ENCODE assay signal across 9 cellular contexts in the genomic region with DNA sequence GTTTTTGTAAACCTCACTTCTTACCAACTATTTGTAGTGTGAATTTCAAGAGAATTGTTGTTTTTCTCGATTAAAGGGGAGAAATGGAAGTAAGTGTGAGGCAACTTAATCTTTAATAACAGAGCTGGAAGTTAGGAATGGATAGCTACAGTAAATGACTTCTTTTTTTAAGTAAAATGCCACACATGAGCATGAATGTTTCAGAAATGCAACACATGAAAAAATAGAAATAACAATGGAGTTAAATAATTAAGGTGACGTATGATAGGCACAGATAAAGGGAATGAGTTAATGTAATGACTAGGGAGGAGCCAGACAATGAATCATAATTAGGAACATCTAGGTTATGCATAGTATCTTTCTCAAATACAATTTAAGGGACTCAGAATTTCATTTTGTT. TPM values are rescaled to one million over a fixed set of nuclear protein-coding genes. Genes with fewer than 3 reads are reported as not detected.
DNase-seq lines count a peak whose midpoint lies in the region; ATAC-seq, FAIRE-seq and TF ChIP-seq lines count a peak whose summit lies in the region.
"Had no signal": no experiment of that assay in that cellular context is flagged by ENCODE, and none has a peak within 500 bp of the region (broad histone marks: within the 10 kb centered on the region; RNA-seq: fewer than 3 reads in every experiment).

No MANE protein-coding gene starts in this region.

- no peak overlapping the region for H2AK5ac ChIP-seq in IMR-90 (ENCODE audit: low read depth, low read length)

- H3K9me1 ChIP-seq in IMR-90 (ENCODE audit: insufficient read depth, low read length), result no peaks in the 10 kb centered on the region

- H3K9me3 ChIP-seq in IMR-90 (ENCODE audit: control insufficient read depth, insufficient read depth, low read length) (no peaks in the 10 kb centered on the region), GM12878 (replicated peaks; ENCODE audit: control insufficient read depth, insufficient read depth, low read length) (peaks cover 2% of the 10 kb centered on the region; the same call in 1 of the 3 replicates), mucosa of rectum (ENCODE audit: control insufficient read depth in 2 of 2, low read length in 2 of 2) (no peaks in the 10 kb centered on the region)

- ATAC-seq in IMR-90 (ENCODE audit: low read depth) (no peak), GM12878 (no peak), GM21515 (IDR thresholded peaks at IDR 0.05; ENCODE audit: unreplicated experiment) (no peak), HG03521 (IDR thresholded peaks at IDR 0.05; ENCODE audit: unreplicated experiment) (no peak)

- H4K91ac ChIP-seq in IMR-90 (ENCODE audit: insufficient read depth, low read depth, low read length), result no peak overlapping the region

- peaks cover 0 to 1% (median 0%) of the 10 kb centered on the region in 3 donors for H3K27me3 Mint-ChIP-seq in CD14-positive monocyte (ENCODE audit: low read depth in 3 of 3)

- in situ Hi-C loops in IMR-90 (cut with MboI; ENCODE audit: low sequenced_read_pairs) (no loop called here), GM12878 (cut with MboI) (no loop called here)

- no peaks in the 10 kb centered on the region for H3K27me3 ChIP-seq in IMR-90 (ENCODE audit: control insufficient read depth, insufficient read depth, low read length)
- H3K27me3 ChIP-seq in GM12878 (replicated peaks in 1 of 2; ENCODE audit: control insufficient read depth in 2 of 2, insufficient read depth in 2 of 2, low read length in 1 of 2), result no peaks in the 10 kb centered on the region
- H3K27me3 ChIP-seq in mucosa of rectum (ENCODE audit: control insufficient read depth in 2 of 2, insufficient read depth in 2 of 2, low read length in 2 of 2), result no peaks in the 10 kb centered on the region

- H3K4me1 ChIP-seq in IMR-90 (ENCODE audit: control insufficient read depth, insufficient read depth, low read length) (no peaks in the 10 kb centered on the region; the same call in 1 of the 2 replicates), GM12878 (ENCODE audit: control insufficient read depth, insufficient read depth, low read length) (peaks cover 12% of the 10 kb centered on the region), mucosa of rectum (ENCODE audit: control insufficient read depth in 2 of 2, insufficient read depth in 2 of 2, low read length in 2 of 2) (peaks cover 9 to 11% of the 10 kb centered on the region in 2 donors)

- TF ChIP-seq POLR2A in IMR-90 (IDR thresholded peaks at IDR 0.05; ENCODE audit: low read depth, low read length), result no peak
- no peak for TF ChIP-seq POLR2A in GM12878 (IDR thresholded peaks at IDR 0.05; ENCODE audit: low read depth, low read length)

- H3K9me3 Mint-ChIP-seq in CD14-positive monocyte, result no peaks in the 10 kb centered on the region

- RAD21 ChIA-PET in GM12878 (lab: Charles Lee; ENCODE audit: unreplicated experiment), result interaction anchor here (0.7 to 7.3 kb wide), 15 partner anchors 11 to 133 kb away, joined by 3 to 78 read pairs (median 3); a partner anchor contains a TSS

- intact Hi-C loops in CD14-positive monocyte (cut with micrococcal nuclease) (loop anchor here (5.0 to 10.0 kb wide), 2 partner anchors 87 to 110 kb away; no protein-coding TSS in a partner anchor), IMR-90 (cut with micrococcal nuclease) (loop anchor here (10.0 kb wide), 1 partner anchor 180 kb away; no protein-coding TSS in a partner anchor), GM12878 (cut with micrococcal nuclease; ENCODE audit: unreplicated experiment) (loop anchor here (5.0 to 10.0 kb wide), 2 partner anchors 180 to 293 kb away; no protein-coding TSS in a partner anchor)

- H2BK20ac ChIP-seq in IMR-90 (ENCODE audit: low read depth, low read length), result no peak overlapping the region

- no peaks in the 10 kb centered on the region for H4K20me1 ChIP-seq in IMR-90 (ENCODE audit: insufficient read depth, low read length)
- H4K20me1 ChIP-seq in GM12878 (ENCODE audit: control insufficient read depth, insufficient read depth), result no peaks in the 10 kb centered on the region

- H3K79me2 ChIP-seq in GM12878 (ENCODE audit: control insufficient read depth, insufficient read depth, low read length), result peaks cover 80% of the 10 kb centered on the region

- H2BK5ac ChIP-seq in IMR-90 (ENCODE audit: low read depth, low read length, poor library complexity, severe bottlenecking), result peak overlapping the region; percentile 23

- peaks cover 12 to 17% of the 10 kb centered on the region in 2 donors for H3K36me3 Mint-ChIP-seq in CD14-positive monocyte

- H2AK9ac ChIP-seq in IMR-90 (replicated peaks; ENCODE audit: low read depth, low read length, poor library complexity), result no peak overlapping the region

- no peaks in the 10 kb centered on the region for H3K36me3 ChIP-seq in IMR-90 (ENCODE audit: control insufficient read depth, insufficient read depth, low read length)
- H3K36me3 ChIP-seq in GM12878 (ENCODE audit: control insufficient read depth in 2 of 2, insufficient read depth in 2 of 2, low read length in 1 of 2), result peaks cover 0 to 4% of the 10 kb centered on the region in 2 experiments; a peak in 1 of 4 replicates
- no peaks in the 10 kb centered on the region for H3K36me3 ChIP-seq in mucosa of rectum (ENCODE audit: control insufficient read depth in 2 of 2, insufficient read depth in 2 of 2, low read length in 2 of 2)

- H3K56ac ChIP-seq in IMR-90 (ENCODE audit: extremely low read depth, insufficient read depth, low read length), result no peak overlapping the region

- TF ChIP-seq EP300 in GM12878 (IDR thresholded peaks at IDR 0.05; ENCODE audit: borderline replicate concordance in 1 of 2, control insufficient read depth in 1 of 2, low read depth in 2 of 2, low read length in 2 of 2), result no peak

- BruUV-seq in IMR-90 (replicated peaks; lab: Mats Ljungman, UMichigan) (no TSS peak), GM12878 (replicated peaks; lab: Mats Ljungman, UMichigan) (no TSS peak)

- CTCF ChIA-PET in IMR-90 (lab: Yijun Ruan, JAX) (interaction anchor here (0.7 kb wide), 1 partner anchor 44 kb away, joined by 3 read pairs; no protein-coding TSS in a partner anchor), GM12878 (lab: Yijun Ruan, JAX) (interaction anchor here (0.6 to 2.5 kb wide), 6 partner anchors 11 to 114 kb away, joined by 3 to 8 read pairs (median 6); no protein-coding TSS in a partner anchor)

- H2AFZ ChIP-seq in IMR-90 (replicated peaks; ENCODE audit: low read length, poor library complexity) (no peak overlapping the region), GM12878 (ENCODE audit: control insufficient read depth, low read depth, low read length) (no peak overlapping the region)

- H3K27ac Mint-ChIP-seq in CD14-positive monocyte, result peak overlapping the region; percentile 73 to 92 (median 86)

- H3K14ac ChIP-seq in IMR-90 (replicated peaks; ENCODE audit: low read depth, low read length), result no peak overlapping the region

- H3K4me3 Mint-ChIP-seq in CD14-positive monocyte, result peak overlapping the region; percentile 58 to 81

- H3K4ac ChIP-seq in IMR-90 (ENCODE audit: low read depth, low read length), result no peak overlapping the region

- H3K79me1 ChIP-seq in IMR-90 (ENCODE audit: low read depth in 1 of 2, low read length in 2 of 2), result peaks cover 2 to 12% of the 10 kb centered on the region in 2 experiments; a peak in 3 of 4 replicates

- H3K23ac ChIP-seq in IMR-90 (ENCODE audit: low read depth, low read length), result no peak overlapping the region; the same call in 1 of the 2 replicates

- H4K5ac ChIP-seq in IMR-90 (ENCODE audit: low read depth, low read length), result no peak overlapping the region

- H2BK15ac ChIP-seq in IMR-90 (ENCODE audit: low read depth, low read length), result no peak overlapping the region

- H2BK120ac ChIP-seq in IMR-90 (ENCODE audit: low read depth, low read length), result no peak overlapping the region

- no peak overlapping the region for H3K9ac ChIP-seq in IMR-90 (ENCODE audit: low read depth, low read length)
- peak overlapping the region; percentile 90 for H3K9ac ChIP-seq in GM12878 (ENCODE audit: control insufficient read depth, insufficient read depth, low read length)
- peak overlapping the region; percentile 15 to 100 for H3K9ac ChIP-seq in mucosa of rectum (ENCODE audit: low read depth in 1 of 2, low read length in 2 of 2)

- peaks cover 43% of the 10 kb centered on the region for H3K4me1 Mint-ChIP-seq in CD14-positive monocyte

- H3K4me2 ChIP-seq in IMR-90 (ENCODE audit: low read depth, low read length) (peak overlapping the region; percentile 42), GM12878 (ENCODE audit: control insufficient read depth, insufficient read depth) (peak overlapping the region; percentile 66)

- H3K4me3 ChIP-seq in IMR-90 (ENCODE audit: insufficient read depth, low read depth, low read length) (no peak overlapping the region), GM12878 (peak overlapping the region; percentile 69), mucosa of rectum (ENCODE audit: low read length in 2 of 2) (peak overlapping the region; percentile 22 to 83)

- no peak for FAIRE-seq in GM12878 (lab: Jason Lieb, UNC)

- H3K18ac ChIP-seq in IMR-90 (ENCODE audit: low read depth, low read length), result no peak overlapping the region

- H4K8ac ChIP-seq in IMR-90 (ENCODE audit: low read depth in 2 of 2, low read length in 2 of 2), result no peak overlapping the region; a peak in 1 of 4 replicates

- POLR2A ChIA-PET in IMR-90 (lab: Charles Lee; ENCODE audit: unreplicated experiment), result no interaction called here
- POLR2A ChIA-PET in GM12878 (lab: Charles Lee), result interaction anchor here (0.7 to 1.6 kb wide), 4 partner anchors 10 to 45 kb away, joined by 3 to 4 read pairs (median 3); no protein-coding TSS in a partner anchor

- SMC1A ChIA-PET in GM12878 (lab: Charles Lee; ENCODE audit: uncharacterized antibody, unreplicated experiment), result interaction anchor here (0.7 to 11.3 kb wide), 18 partner anchors 9 to 114 kb away, joined by 3 to 112 read pairs (median 4); no protein-coding TSS in a partner anchor

- TF ChIP-seq RAD21 in IMR-90 (IDR thresholded peaks at IDR 0.05; ENCODE audit: low read length), result no peak
- no peak for TF ChIP-seq RAD21 in GM12878 (IDR thresholded peaks at IDR 0.05; ENCODE audit: insufficient read depth, low read depth, low read length)

- no peak overlapping the region for H3K27ac ChIP-seq in IMR-90 (ENCODE audit: insufficient read depth, low read length)
- peak overlapping the region; percentile 56 for H3K27ac ChIP-seq in GM12878 (ENCODE audit: control insufficient read depth, insufficient read depth)
- H3K27ac ChIP-seq in mucosa of rectum (ENCODE audit: low read depth in 2 of 2, low read length in 2 of 2), result peak overlapping the region; percentile 54 to 60

- DNase-seq in CD14-positive monocyte (ENCODE audit: low spot score) (no peak), IMR-90 (peak; percentile 36), GM12878 (ENCODE audit: low read depth, low spot score) (no peak), hepatic stellate cell (ENCODE audit: low spot score) (no peak), globus pallidus (ENCODE audit: low spot score) (no peak)
- DNase-seq: NCI-H2227 treated with DMSO at 0.1 percent for 48 hours had no signal

- no peak for TF ChIP-seq CTCF in CD14-positive monocyte (IDR thresholded peaks at IDR 0.05)
- no peak for TF ChIP-seq CTCF in IMR-90 (conservative IDR thresholded peaks at IDR 0.05; ENCODE audit: low read depth, low read length)
- no peak for TF ChIP-seq CTCF in GM12878 (IDR thresholded peaks at IDR 0.05 in 2 of 3, conservative IDR thresholded peaks at IDR 0.05 in 1 of 3; ENCODE audit: control insufficient read depth in 2 of 3, extremely low read depth in 1 of 3, insufficient read depth in 1 of 3, low read depth in 3 of 3, low read length in 3 of 3)

- WGBS in IMR-90 (ENCODE audit: extremely low coverage in 2 of 2, insufficient read length in 1 of 2), 2 experiments, result no CpG with 5 or more reads among the region's 2 CpGs
- WGBS in GM12878 (ENCODE audit: insufficient coverage, insufficient replicate concordance, low lambda C conversion rate, missing lambda C conversion rate), result 1% methylated on average over 2 of the region's 2 CpGs

- dilution Hi-C loops in IMR-90 (cut with HindIII; ENCODE audit: low sequenced_read_pairs, unreplicated experiment), result no loop called here

RNA-seq across cellular contexts. Expression of a gene that starts 3.4 kb away (rescaled TPM):
- polyA plus RNA-seq in CD14-positive monocyte (10 to 100 TPM; 18.3 to 34.3 TPM), IMR-90 (2012; rRNA removed) (1.2 and 1.3 TPM in 2 replicates), GM12878 (2011; rRNA removed) (27.8 and 35.1 TPM in 2 replicates), GM12878 (2014; fragmentation: Illumina TruSeq; extraction: Trizol) (47.5 and 56.1 TPM in 2 replicates), GM12878 (2014; fragmentation: Nextera tagmentation; extraction: Ambion mirVana) (10 to 100 TPM in 1 of 2 experiments, 1 to 10 TPM in 1; 6.3 to 17.7 TPM), GM12878 (2014; rRNA removed) (20.2 and 25.4 TPM in 2 replicates), GM12878 (2016; fragmentation: Nextera tagmentation; extraction: Ambion mirVana) (10 to 100 TPM; 21.9 to 25.4 TPM)
- total RNA-seq in IMR-90 (2012; rRNA removed) (4.3 and 5.3 TPM in 2 replicates), GM12878 (2014; rRNA removed) (35.5 and 41.1 TPM in 2 replicates), GM12878 (2014; rRNA removed; fragmentation: Illumina TruSeq; extraction: Trizol) (48.9 and 53.0 TPM in 2 replicates), GM12878 (2021) (49.3 and 52.4 TPM in 2 replicates)
- 0.12 and 0.21 TPM in 2 replicates for polyA plus RNA-seq in IMR-90 (2012; cell fraction: cytosol; rRNA removed)
- 0.38 and 3.6 TPM in 2 replicates for polyA plus RNA-seq in IMR-90 (2012; cell fraction: nucleus; rRNA removed; ENCODE audit: low replicate concordance)
- 245 and 256 TPM in 2 replicates for total RNA-seq in GM12878 (2013; cell fraction: nucleolus; rRNA removed)
- 13.0 TPM for polyA plus RNA-seq in GM12878 (2011; ENCODE audit: low read depth)
- 14.0 and 18.0 TPM in 2 replicates for polyA plus RNA-seq in GM12878 (2011; cell fraction: cytosol; rRNA removed)
- polyA plus RNA-seq in GM12878 (2011; cell fraction: nucleus; rRNA removed), result 18.9 and 23.2 TPM in 2 replicates
- polyA plus RNA-seq in GM12878 (2012), result 11.0 and 15.9 TPM in 2 replicates
- polyA minus RNA-seq in GM12878 (2011; rRNA and poly(A)+ RNA removed), result 53.4 and 82.2 TPM in 2 replicates
- 21.5 and 23.4 TPM in 2 replicates for polyA minus RNA-seq in GM12878 (2011; cell fraction: cytosol; rRNA and poly(A)+ RNA removed)
- polyA minus RNA-seq in GM12878 (2011; cell fraction: nucleus; rRNA and poly(A)+ RNA removed), result 21.8 and 37.1 TPM in 2 replicates
